Comparison of ENCODE assay signal across 24 cellular contexts in genomic region chr1:19835573-19835972, GRCh38. TPM values are rescaled to one million over a fixed set of nuclear protein-coding genes. Genes with fewer than 3 reads are reported as not detected.
"Had no signal": no experiment of that assay in that cellular context is flagged by ENCODE, and none has a peak within 500 bp of the region (broad histone marks: within the 10 kb centered on the region; RNA-seq: fewer than 3 reads in every experiment).

No MANE protein-coding gene starts in this region.

- H3K27ac ChIP-seq: gastroesophageal sphincter, left ventricle myocardium inferior, lower lobe of right lung, neutrophil, psoas muscle, right lobe of liver, skin epidermis, stomach, thoracic aorta, transverse colon had no signal

- H3K4me1 ChIP-seq: gastroesophageal sphincter, left ventricle myocardium inferior, lower lobe of right lung, psoas muscle, right lobe of liver, stomach, transverse colon had no signal

- H3K4me3 ChIP-seq: gastroesophageal sphincter, left ventricle myocardium inferior, lower lobe of right lung, psoas muscle, right lobe of liver, skin epidermis, stomach, thoracic aorta, transverse colon had no signal

- DNase-seq: effector memory CD4-positive, alpha-beta T cell; glutamatergic neuron; left ventricle myocardium inferior; lower lobe of right lung; midbrain; naive thymus-derived CD8-positive, alpha-beta T cell; psoas muscle; retina; right lobe of liver; stimulated activated CD4-positive, alpha-beta T cell treated with anti-CD3 and anti-CD28 coated beads, Interleukin-2, amount 100 ng/mL, for 24 hours; stimulated activated CD4-positive, alpha-beta T cell treated with anti-CD3 and anti-CD28 coated beads, Interleukin-4, amount 100 ng/mL, for 4 hours; stimulated activated naive B cell treated with anti-CD40 and anti-IgM and Interleukin-4, amounts not matched to agents 10 μg/mL and 1 μg/mL and 100 μg/mL, for 72 hours; stomach; substantia nigra; transverse colon had no signal

- H3K9me3 ChIP-seq: gastroesophageal sphincter, lower lobe of right lung, neutrophil, psoas muscle, right lobe of liver, thoracic aorta, transverse colon had no signal

- H3K36me3 ChIP-seq: gastroesophageal sphincter, left ventricle myocardium inferior, lower lobe of right lung, neutrophil, right lobe of liver, stomach, thoracic aorta, transverse colon had no signal

- H3K27me3 ChIP-seq: right lobe of liver, stomach had no signal

RNA-seq across cellular contexts. Expression of gene RNF186, which starts 20.5 kb away (rescaled TPM):
- total RNA-seq: fibroblast of villous mesenchyme; gastroesophageal sphincter; left ventricle myocardium inferior; lower lobe of right lung; naive thymus-derived CD8-positive, alpha-beta T cell; osteoblast; psoas muscle; thoracic aorta; ureter had no signal
- polyA plus RNA-seq: keratinocyte; naive thymus-derived CD8-positive, alpha-beta T cell; neural cell had no signal

RNA-seq across cellular contexts. Expression of gene TMCO4, which starts 35.9 kb away (rescaled TPM):
- polyA plus RNA-seq: neural cell had no signal
